Comparison of ENCODE assay signal across 1 cellular context in genomic region chr12:92503977-92504966, GRCh38.
TF ChIP-seq lines count a peak whose summit lies in the region.

No MANE protein-coding gene starts in this region.

TF ChIP-seq in HepG2, 621 proteins besides CTCF, POLR2A, EP300 and RAD21 (continued from another document and continues in another):
- TF ChIP-seq TAF15 (IDR thresholded peaks at IDR 0.05; ENCODE audit: low read depth, low read length, poor library complexity, severe bottlenecking): no peak
- TF ChIP-seq ZNF296 (CRISPR knock-in tag; conservative IDR thresholded peaks at IDR 0.05): peak; percentile 99
- peak; percentile 74 for TF ChIP-seq ONECUT2 (CRISPR knock-in tag; IDR thresholded peaks at IDR 0.05)
- 0 out of 2 replicates have a peak, but pooled peaks have one; percentile 7 for TF ChIP-seq TARDBP (CRISPR knock-in tag; IDR thresholded peaks at IDR 0.05)
- TF ChIP-seq ZMAT5 (CRISPR knock-in tag; IDR thresholded peaks at IDR 0.05; ENCODE audit: borderline replicate concordance, low read depth): no peak
- no peak for TF ChIP-seq SOX13 (IDR thresholded peaks at IDR 0.05)
- TF ChIP-seq SOX13 (CRISPR knock-in tag; conservative IDR thresholded peaks at IDR 0.05 in 1 of 2, IDR thresholded peaks at IDR 0.05 in 1 of 2): peak in 1 of 2 experiments; percentile 26; a peak in 1 of 4 replicates
- TF ChIP-seq HNF1B (CRISPR knock-in tag; IDR thresholded peaks at IDR 0.05): no peak
- no peak for TF ChIP-seq NFE2L1 (CRISPR knock-in tag; IDR thresholded peaks at IDR 0.05; ENCODE audit: borderline replicate concordance)
- 0 out of 2 replicates have a peak, but pooled peaks have one; percentile 18 for TF ChIP-seq KAT8 (CRISPR knock-in tag; IDR thresholded peaks at IDR 0.05)
- TF ChIP-seq NFIC (IDR thresholded peaks at IDR 0.05; ENCODE audit: low read length): 0 out of 2 replicates have a peak, but pooled peaks have one; percentile 26
- peak; percentile 61; the same call in 1 of the 2 replicates for TF ChIP-seq HNF4G (IDR thresholded peaks at IDR 0.05; ENCODE audit: borderline replicate concordance, low read depth, low read length)
- TF ChIP-seq HNF4G (CRISPR knock-in tag; IDR thresholded peaks at IDR 0.05; ENCODE audit: borderline replicate concordance, low read depth): peak; percentile 40; the same call in 1 of the 2 replicates
- no peak for TF ChIP-seq CREB1 (IDR thresholded peaks at IDR 0.05)
- peak; percentile 3; the same call in 1 of the 2 replicates for TF ChIP-seq CREB1 (CRISPR knock-in tag; IDR thresholded peaks at IDR 0.05)
- TF ChIP-seq RFXANK (CRISPR knock-in tag; IDR thresholded peaks at IDR 0.05): no peak
- TF ChIP-seq CBFB (CRISPR knock-in tag; IDR thresholded peaks at IDR 0.05): no peak
- TF ChIP-seq MED1 (CRISPR knock-in tag; IDR thresholded peaks at IDR 0.05): no peak
- TF ChIP-seq ARHGAP35 (CRISPR knock-in tag; IDR thresholded peaks at IDR 0.05; ENCODE audit: borderline replicate concordance): no peak
- peak; percentile 10; the same call in 1 of the 2 replicates for TF ChIP-seq FOXA3 (CRISPR knock-in tag; IDR thresholded peaks at IDR 0.05)
- no peak for TF ChIP-seq LCORL (IDR thresholded peaks at IDR 0.05)
- no peak; the same call in 1 of the 2 replicates for TF ChIP-seq LCORL (CRISPR knock-in tag; IDR thresholded peaks at IDR 0.05)
- TF ChIP-seq HOXA3 (CRISPR knock-in tag; IDR thresholded peaks at IDR 0.05): 0 out of 2 replicates have a peak, but pooled peaks have one; percentile 32
- TF ChIP-seq ZHX1 (CRISPR knock-in tag; IDR thresholded peaks at IDR 0.05; ENCODE audit: low read depth): no peak
- TF ChIP-seq POLR2AphosphoS2 (IDR thresholded peaks at IDR 0.05; ENCODE audit: low read depth, low read length): no peak
- TF ChIP-seq KLF11 (CRISPR knock-in tag; IDR thresholded peaks at IDR 0.05): no peak
- TF ChIP-seq NR1H2 (CRISPR knock-in tag; IDR thresholded peaks at IDR 0.05; ENCODE audit: borderline replicate concordance, low read depth): no peak
- TF ChIP-seq GATAD2A (CRISPR knock-in tag; IDR thresholded peaks at IDR 0.05): peak; percentile 66; the same call in 1 of the 2 replicates
- TF ChIP-seq SMAD3 (CRISPR knock-in tag; IDR thresholded peaks at IDR 0.05): 0 out of 2 replicates have a peak, but pooled peaks have one; percentile 6
- TF ChIP-seq SOX5 (CRISPR knock-in tag; IDR thresholded peaks at IDR 0.05; ENCODE audit: borderline replicate concordance): peak; percentile 11; the same call in 1 of the 2 replicates
- 0 out of 2 replicates have a peak, but pooled peaks have one; percentile 36 for TF ChIP-seq ZBTB7B (CRISPR knock-in tag; IDR thresholded peaks at IDR 0.05)
- TF ChIP-seq, protein P1, sequence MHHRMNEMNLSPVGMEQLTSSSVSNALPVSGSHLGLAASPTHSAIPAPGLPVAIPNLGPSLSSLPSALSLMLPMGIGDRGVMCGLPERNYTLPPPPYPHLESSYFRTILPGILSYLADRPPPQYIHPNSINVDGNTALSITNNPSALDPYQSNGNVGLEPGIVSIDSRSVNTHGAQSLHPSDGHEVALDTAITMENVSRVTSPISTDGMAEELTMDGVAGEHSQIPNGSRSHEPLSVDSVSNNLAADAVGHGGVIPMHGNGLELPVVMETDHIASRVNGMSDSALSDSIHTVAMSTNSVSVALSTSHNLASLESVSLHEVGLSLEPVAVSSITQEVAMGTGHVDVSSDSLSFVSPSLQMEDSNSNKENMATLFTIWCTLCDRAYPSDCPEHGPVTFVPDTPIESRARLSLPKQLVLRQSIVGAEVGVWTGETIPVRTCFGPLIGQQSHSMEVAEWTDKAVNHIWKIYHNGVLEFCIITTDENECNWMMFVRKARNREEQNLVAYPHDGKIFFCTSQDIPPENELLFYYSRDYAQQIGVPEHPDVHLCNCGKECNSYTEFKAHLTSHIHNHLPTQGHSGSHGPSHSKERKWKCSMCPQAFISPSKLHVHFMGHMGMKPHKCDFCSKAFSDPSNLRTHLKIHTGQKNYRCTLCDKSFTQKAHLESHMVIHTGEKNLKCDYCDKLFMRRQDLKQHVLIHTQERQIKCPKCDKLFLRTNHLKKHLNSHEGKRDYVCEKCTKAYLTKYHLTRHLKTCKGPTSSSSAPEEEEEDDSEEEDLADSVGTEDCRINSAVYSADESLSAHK (CRISPR knock-in tag; IDR thresholded peaks at IDR 0.05; ENCODE audit: borderline replicate concordance): no peak
- TF ChIP-seq ZNF703 (CRISPR knock-in tag; IDR thresholded peaks at IDR 0.05; ENCODE audit: borderline replicate concordance): no peak
- TF ChIP-seq ZFYVE20 (CRISPR knock-in tag; IDR thresholded peaks at IDR 0.05; ENCODE audit: borderline replicate concordance, low read depth): no peak
- peak; percentile 53 for TF ChIP-seq IRF2 (CRISPR knock-in tag; IDR thresholded peaks at IDR 0.05)
- TF ChIP-seq, protein P2, sequence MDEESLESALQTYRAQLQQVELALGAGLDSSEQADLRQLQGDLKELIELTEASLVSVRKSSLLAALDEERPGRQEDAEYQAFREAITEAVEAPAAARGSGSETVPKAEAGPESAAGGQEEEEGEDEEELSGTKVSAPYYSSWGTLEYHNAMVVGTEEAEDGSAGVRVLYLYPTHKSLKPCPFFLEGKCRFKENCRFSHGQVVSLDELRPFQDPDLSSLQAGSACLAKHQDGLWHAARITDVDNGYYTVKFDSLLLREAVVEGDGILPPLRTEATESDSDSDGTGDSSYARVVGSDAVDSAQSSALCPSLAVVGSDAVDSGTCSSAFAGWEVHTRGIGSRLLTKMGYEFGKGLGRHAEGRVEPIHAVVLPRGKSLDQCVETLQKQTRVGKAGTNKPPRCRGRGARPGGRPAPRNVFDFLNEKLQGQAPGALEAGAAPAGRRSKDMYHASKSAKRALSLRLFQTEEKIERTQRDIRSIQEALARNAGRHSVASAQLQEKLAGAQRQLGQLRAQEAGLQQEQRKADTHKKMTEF (CRISPR knock-in tag; IDR thresholded peaks at IDR 0.05): 0 out of 2 replicates have a peak, but pooled peaks have one; percentile 24
- peak; percentile 51; the same call in 1 of the 2 replicates for TF ChIP-seq NCOR1 (IDR thresholded peaks at IDR 0.05; ENCODE audit: borderline replicate concordance, low read length)
- TF ChIP-seq ZNF704 (CRISPR knock-in tag; IDR thresholded peaks at IDR 0.05; ENCODE audit: borderline replicate concordance): no peak
- TF ChIP-seq HNF4A (CRISPR knock-in tag; IDR thresholded peaks at IDR 0.05): peak; percentile 90
- TF ChIP-seq ZNF75D (CRISPR knock-in tag; IDR thresholded peaks at IDR 0.05; ENCODE audit: borderline replicate concordance): no peak
- TF ChIP-seq PAXIP1 (CRISPR knock-in tag; conservative IDR thresholded peaks at IDR 0.05): peak; percentile 65
- TF ChIP-seq ZBTB2 (CRISPR knock-in tag; IDR thresholded peaks at IDR 0.05; ENCODE audit: low read depth): no peak
- TF ChIP-seq ARID5B (CRISPR knock-in tag; IDR thresholded peaks at IDR 0.05): peak; percentile 74
